ENCODE assay signal across 8 cellular contexts in genomic region chr4:83114576-83114975, GRCh38. TPM values are rescaled to one million over a fixed set of nuclear protein-coding genes. Genes with fewer than 3 reads are reported as not detected.
DNase-seq lines count a peak whose midpoint lies in the region; ATAC-seq, FAIRE-seq and TF ChIP-seq lines count a peak whose summit lies in the region.

Gene PLAC8 (minus strand): TSS chr4:83114729. CDS start chr4:83107921, 6,808 bp downstream.

- peak within 1 kb of the TSS; percentile 52 for H2AFZ ChIP-seq in ACC112 (ENCODE audit: low read length, unreplicated experiment)

- DNase-seq in RCC 7860 (ENCODE audit: low spot score) (peak; percentile 58), upper lobe of left lung (no peak), ureter (ENCODE audit: low spot score) (no peak), NCI-H1417 treated with DMSO at 0.1 percent for 48 hours (lab: John Stamatoyannopoulos, UW) (no peak)
- peak; percentile 34 to 45 (median 38) for DNase-seq in effector memory CD8-positive, alpha-beta T cell

- ATAC-seq in GM18868 (IDR thresholded peaks at IDR 0.05; ENCODE audit: unreplicated experiment) (peak; percentile 57), HG03103 (IDR thresholded peaks at IDR 0.05; ENCODE audit: low read depth, unreplicated experiment) (peak; percentile 40), upper lobe of left lung (ENCODE audit: low FRiP score in 2 of 2) (no peak)
- ATAC-seq in effector memory CD8-positive, alpha-beta T cell (replicated peaks), result peak; percentile 65

- 38 to 44% methylated on average over 5 of the region's 5 CpGs for WGBS in upper lobe of left lung, 2 donors

- peaks cover 18% of the 10 kb centered on the region for H3K4me1 ChIP-seq in ACC112 (ENCODE audit: control insufficient read depth, insufficient read depth, low read length, unreplicated experiment)
- peaks cover under 1 to 14% (median 9%) of the 10 kb centered on the region in 4 donors for H3K4me1 ChIP-seq in upper lobe of left lung

- H3K27ac ChIP-seq in ACC112 (ENCODE audit: low read depth, low read length) (no peak within 1 kb of the TSS), upper lobe of left lung (peak within 1 kb of the TSS; percentile 34 to 89 (median 67))

- H3K4me3 ChIP-seq in ACC112 (ENCODE audit: low read depth, low read length), result peak within 1 kb of the TSS; percentile 3; the same call in 1 of the 2 replicates
- peak within 1 kb of the TSS in 3 of 4 donors; percentile 5 to 43 (median 31) for H3K4me3 ChIP-seq in upper lobe of left lung

- no peak for TF ChIP-seq CTCF in upper lobe of left lung (IDR thresholded peaks at IDR 0.05)

- no peaks in the 10 kb centered on the region for H3K9me3 ChIP-seq in upper lobe of left lung

- FAIRE-seq in RCC 7860 (lab: Jason Lieb, UNC), result peak; percentile 52

- H3K27me3 Mint-ChIP-seq in effector memory CD8-positive, alpha-beta T cell, result no peaks in the 10 kb centered on the region

- no peaks in the 10 kb centered on the region for H3K9me3 Mint-ChIP-seq in effector memory CD8-positive, alpha-beta T cell

- H3K4me1 Mint-ChIP-seq in effector memory CD8-positive, alpha-beta T cell (ENCODE audit: low read depth in 2 of 2), result peaks cover 28 to 38% of the 10 kb centered on the region in 2 donors

- peak within 1 kb of the TSS; percentile 97 to 99 for H3K4me3 Mint-ChIP-seq in effector memory CD8-positive, alpha-beta T cell

- H3K27me3 ChIP-seq in ACC112 (ENCODE audit: insufficient read depth, low read length) (no peaks in the 10 kb centered on the region), upper lobe of left lung (no peaks in the 10 kb centered on the region)

- H3K79me2 ChIP-seq in ACC112 (ENCODE audit: control insufficient read depth, insufficient read depth, low read length, unreplicated experiment), result no peaks in the 10 kb centered on the region

- no peaks in the 10 kb centered on the region for H3K36me3 ChIP-seq in ACC112 (ENCODE audit: insufficient read depth, low read length)
- H3K36me3 ChIP-seq in upper lobe of left lung, result no peaks in the 10 kb centered on the region

- H3K27ac Mint-ChIP-seq in effector memory CD8-positive, alpha-beta T cell, result peak within 1 kb of the TSS; percentile 96 to 98

- peaks cover 19% of the 10 kb centered on the region for H3K36me3 Mint-ChIP-seq in effector memory CD8-positive, alpha-beta T cell (ENCODE audit: insufficient read depth)

- peak in 2 of 4 donors; percentile 31 to 56 for TF ChIP-seq POLR2A in upper lobe of left lung (IDR thresholded peaks at IDR 0.05)

- no peak for TF ChIP-seq EP300 in upper lobe of left lung (IDR thresholded peaks at IDR 0.05)

RNA-seq across cellular contexts. Expression of gene PLAC8, which starts in this region (rescaled TPM):
- total RNA-seq in upper lobe of left lung (100 to 1,000 TPM in 1 of 6 donors, 10 to 100 TPM in 5; 28.3 to 184 (median 81.2) TPM), ureter (4.9 TPM)

Comparison
In these comparisons a context has a peak if more than half of its experiments do, and no peak if none do; other contexts are left out.
1. ATAC-seq: peak in GM18868 (single experiment), HG03103 (single experiment) and effector memory CD8-positive, alpha-beta T cell (single experiment); none in upper lobe of left lung (0 of 2).
2. DNase-seq: peak in RCC 7860 (single experiment) and effector memory CD8-positive, alpha-beta T cell (3 of 3); none in upper lobe of left lung (0 of 2), ureter (single experiment) and NCI-H1417 treated with DMSO at 0.1 percent for 48 hours (single experiment).